ENCODE assay signal across 9 cellular contexts in genomic region chr1:118960026-118960561, GRCh38. TPM values are rescaled to one million over a fixed set of nuclear protein-coding genes. Genes with fewer than 3 reads are reported as not detected.
DNase-seq lines count a peak whose midpoint lies in the region; ATAC-seq, FAIRE-seq and TF ChIP-seq lines count a peak whose summit lies in the region.
"Had no signal": no experiment of that assay in that cellular context is flagged by ENCODE, and none has a peak within 500 bp of the region (broad histone marks: within the 10 kb centered on the region; RNA-seq: fewer than 3 reads in every experiment).

No MANE protein-coding gene starts in this region.

- H3K9ac ChIP-seq in endodermal cell (ENCODE audit: extremely low read depth, low read length, poor library complexity, severe bottlenecking): no peak overlapping the region

- H3K27me3 Mint-ChIP-seq in endodermal cell (ENCODE audit: insufficient read depth): peaks cover 8% of the 10 kb centered on the region
- H3K27me3 Mint-ChIP-seq in activated CD4-positive, alpha-beta T cell treated with anti-CD3 and anti-CD28 coated beads for 36 hours: peaks cover 6% of the 10 kb centered on the region
- H3K27me3 Mint-ChIP-seq in activated naive CD8-positive, alpha-beta T cell treated with anti-CD3 and anti-CD28 coated beads for 36 hours: peaks cover 20% of the 10 kb centered on the region

- intact Hi-C loops in activated CD4-positive, alpha-beta T cell treated with anti-CD3 and anti-CD28 coated beads for 36 hours (cut with DNase I, micrococcal nuclease): no loop called here

- H3K4me3 Mint-ChIP-seq in endodermal cell: no peak overlapping the region
- H3K4me3 Mint-ChIP-seq in activated CD4-positive, alpha-beta T cell treated with anti-CD3 and anti-CD28 coated beads for 36 hours: no peak overlapping the region
- no peak overlapping the region for H3K4me3 Mint-ChIP-seq in activated naive CD8-positive, alpha-beta T cell treated with anti-CD3 and anti-CD28 coated beads for 36 hours

- WGBS in endodermal cell (ENCODE audit: insufficient coverage in 1 of 2, insufficient read length in 1 of 2), 2 experiments: 73 to 77% methylated on average over 6 to 7 of the region's 7 CpGs

- no peak overlapping the region for H3K4me3 ChIP-seq in endodermal cell (ENCODE audit: low read length)

- POLR2A ChIA-PET in activated CD4-positive, alpha-beta T cell treated with anti-CD3 and anti-CD28 coated beads for 36 hours (lab: Charles Lee): no interaction called here

- H3K4me1 Mint-ChIP-seq in endodermal cell: peaks cover 8% of the 10 kb centered on the region
- no peaks in the 10 kb centered on the region for H3K4me1 Mint-ChIP-seq in activated CD4-positive, alpha-beta T cell treated with anti-CD3 and anti-CD28 coated beads for 36 hours
- H3K4me1 Mint-ChIP-seq in activated naive CD8-positive, alpha-beta T cell treated with anti-CD3 and anti-CD28 coated beads for 36 hours: no peaks in the 10 kb centered on the region

- no peaks in the 10 kb centered on the region for H3K27me3 ChIP-seq in endodermal cell (ENCODE audit: control insufficient read depth, insufficient read depth, low read length, poor library complexity, severe bottlenecking)

- CTCF ChIA-PET in activated CD4-positive, alpha-beta T cell treated with anti-CD3 and anti-CD28 coated beads for 36 hours (lab: Charles Lee): interaction anchor here (1.2 kb wide), 1 partner anchor 21 kb away, joined by 3 read pairs; no protein-coding TSS in a partner anchor

- H3K36me3 Mint-ChIP-seq in endodermal cell (ENCODE audit: low read depth): no peaks in the 10 kb centered on the region
- no peaks in the 10 kb centered on the region for H3K36me3 Mint-ChIP-seq in activated CD4-positive, alpha-beta T cell treated with anti-CD3 and anti-CD28 coated beads for 36 hours (ENCODE audit: low read depth)
- H3K36me3 Mint-ChIP-seq in activated naive CD8-positive, alpha-beta T cell treated with anti-CD3 and anti-CD28 coated beads for 36 hours: no peaks in the 10 kb centered on the region

- no peaks in the 10 kb centered on the region for H3K4me1 ChIP-seq in endodermal cell (ENCODE audit: control insufficient read depth, insufficient read depth, low read length)

- no peak overlapping the region for H3K27ac ChIP-seq in endodermal cell (ENCODE audit: low read depth, low read length)

- no peaks in the 10 kb centered on the region for H3K9me3 ChIP-seq in endodermal cell (ENCODE audit: control insufficient read depth, low read length)

- ATAC-seq in GM21528 (IDR thresholded peaks at IDR 0.05; ENCODE audit: low FRiP score, unreplicated experiment) (peak; percentile 85), HG03558 (IDR thresholded peaks at IDR 0.05; ENCODE audit: extremely low read depth, unreplicated experiment) (peak; percentile 87)
- ATAC-seq in activated CD4-positive, alpha-beta T cell treated with anti-CD3 and anti-CD28 coated beads for 36 hours: no peak

- H3K9me3 Mint-ChIP-seq in endodermal cell: no peaks in the 10 kb centered on the region
- H3K9me3 Mint-ChIP-seq in activated CD4-positive, alpha-beta T cell treated with anti-CD3 and anti-CD28 coated beads for 36 hours (ENCODE audit: low read depth): no peaks in the 10 kb centered on the region
- no peaks in the 10 kb centered on the region for H3K9me3 Mint-ChIP-seq in activated naive CD8-positive, alpha-beta T cell treated with anti-CD3 and anti-CD28 coated beads for 36 hours

- peak; percentile 88 for DNase-seq in Daoy (ENCODE audit: low read depth)
- peak; percentile 53 for DNase-seq in endodermal cell
- DNase-seq in HTR-8/SVneo (ENCODE audit: insufficient read length, low spot score): no peak
- DNase-seq in activated T-cell treated with anti-CD3 and anti-CD28 coated beads for 4 hours: no peak
- DNase-seq in activated CD4-positive, alpha-beta T cell treated with anti-CD3 and anti-CD28 coated beads for 36 hours: no peak
- no peak for DNase-seq in activated naive CD8-positive, alpha-beta T cell treated with anti-CD3 and anti-CD28 coated beads for 36 hours

- FAIRE-seq in HTR-8/SVneo (lab: Jason Lieb, UNC): no peak

- TF ChIP-seq CTCF in endodermal cell (conservative IDR thresholded peaks at IDR 0.05): no peak

- H3K36me3 ChIP-seq in endodermal cell (ENCODE audit: control insufficient read depth, insufficient read depth, low read length): no peaks in the 10 kb centered on the region

- H3K27ac Mint-ChIP-seq in endodermal cell: no peak overlapping the region
- no peak overlapping the region for H3K27ac Mint-ChIP-seq in activated CD4-positive, alpha-beta T cell treated with anti-CD3 and anti-CD28 coated beads for 36 hours
- H3K27ac Mint-ChIP-seq in activated naive CD8-positive, alpha-beta T cell treated with anti-CD3 and anti-CD28 coated beads for 36 hours: no peak overlapping the region

RNA-seq across cellular contexts. Expression of gene TBX15, which starts 28.0 kb away (rescaled TPM):
- 5.1 and 7.4 TPM in 2 replicates for total RNA-seq in Daoy (2014; rRNA removed; shearing (Covaris generic))
- under 1 TPM in 1 of 2 donors, not detected in 1; 0.09 TPM for total RNA-seq in endodermal cell
- 3.6 TPM for polyA plus RNA-seq in endodermal cell (2013, experiment 1 of 2)
- 2.9 TPM for polyA plus RNA-seq in endodermal cell (2013, experiment 2 of 2)
- not detected for total RNA-seq in activated CD4-positive, alpha-beta T cell treated with anti-CD3 and anti-CD28 coated beads for 36 hours
- total RNA-seq in activated naive CD8-positive, alpha-beta T cell treated with anti-CD3 and anti-CD28 coated beads for 36 hours: not detected
- total RNA-seq: T-helper 1 cell treated with Interleukin-12 subunit alpha and Interleukin-12 subunit beta and Interleukin-4 antibody, amounts not matched to agents 30 ng/mL and 1 ng/mL, for 36 hours had no signal

Comparison
In these comparisons a context has a peak if more than half of its experiments do, and no peak if none do; other contexts are left out.
1. DNase-seq: peak in Daoy (single experiment) and endodermal cell (single experiment); none in HTR-8/SVneo (single experiment), activated T-cell treated with anti-CD3 and anti-CD28 coated beads for 4 hours (single experiment), activated CD4-positive, alpha-beta T cell treated with anti-CD3 and anti-CD28 coated beads for 36 hours (single experiment) and activated naive CD8-positive, alpha-beta T cell treated with anti-CD3 and anti-CD28 coated beads for 36 hours (single experiment).